Comparison of ENCODE assay signal across 8 cellular contexts in genomic region chr10:87863102-87863943, GRCh38. TPM values are rescaled to one million over a fixed set of nuclear protein-coding genes. Genes with fewer than 3 reads are reported as not detected.
A peak's percentile ranks its signal among the peaks of the same experiment; 100 is the strongest.
DNase-seq lines count a peak whose midpoint lies in the region; ATAC-seq, FAIRE-seq and TF ChIP-seq lines count a peak whose summit lies in the region.

TSS of gene KLLN (minus strand) at chr10:87863533. CDS start at chr10:87862487, 1,046 bp downstream.
TSS of gene PTEN (plus strand) at chr10:87863625. CDS start at chr10:87864470, 845 bp downstream.

- TF ChIP-seq CTCF in keratinocyte (optimal IDR thresholded peaks at IDR 0.05 in 1 of 3, IDR thresholded peaks at IDR 0.05 in 1 of 3, conservative IDR thresholded peaks at IDR 0.05 in 1 of 3; ENCODE audit: extremely low read depth in 1 of 3, insufficient read depth in 2 of 3, low read length in 3 of 3): no peak

- ATAC-seq in GM18861 (IDR thresholded peaks at IDR 0.05; ENCODE audit: unreplicated experiment): peak; percentile 30
- ATAC-seq in HG03108 (IDR thresholded peaks at IDR 0.05; ENCODE audit: unreplicated experiment): peak; percentile 35
- peak; percentile 49 to 51 for ATAC-seq in activated CD4-positive, CD25-positive, alpha-beta regulatory T cell treated with anti-CD3 and anti-CD28 coated beads, Interleukin-2, amount 50 U/mL, for 24 hours

- H3K4me2 ChIP-seq in keratinocyte (ENCODE audit: control insufficient read depth, extremely low read depth, insufficient read depth, low read depth, low read length): peak within 1 kb of the TSS; percentile 99

- DNase-seq in A172 (ENCODE audit: low spot score): peak; percentile 77
- DNase-seq in NCI-H2227 treated with DMSO at 0.1 percent for 48 hours (lab: John Stamatoyannopoulos, UW): peak; percentile 86
- DNase-seq in central memory CD4-positive, alpha-beta T cell: peak; percentile 80
- no peak for DNase-seq in keratinocyte (ENCODE audit: low read depth, low spot score)
- peak; percentile 73 to 74 for DNase-seq in stimulated activated CD4-positive, alpha-beta T cell treated with anti-CD3 and anti-CD28 coated beads, Interleukin-12 subunit alpha, Interleukin-12 subunit beta, amount 100 ng/mL, for 24 hours (ENCODE audit: low read depth in 2 of 2)

- H4K20me1 ChIP-seq in keratinocyte (ENCODE audit: control insufficient read depth, extremely low read depth, insufficient read depth, low read length): peaks cover 6% of the 10 kb centered on the region

- dilution Hi-C loops in keratinocyte (cut with MboI; ENCODE audit: extremely low pct_ligation_motif_present, low sequenced_read_pairs): no loop called here

- peak within 1 kb of the TSS; percentile 86 for H3K9ac ChIP-seq in keratinocyte (ENCODE audit: control insufficient read depth, extremely low read depth, insufficient read depth, low read length)

- FAIRE-seq in keratinocyte (lab: Jason Lieb, UNC): no peak

- peak within 1 kb of the TSS; percentile 72 for H2AFZ ChIP-seq in keratinocyte (ENCODE audit: control insufficient read depth, low read length)

- H3K4me3 ChIP-seq in keratinocyte (ENCODE audit: control insufficient read depth in 2 of 3, extremely low read depth in 1 of 3, insufficient read depth in 2 of 3, low read depth in 1 of 3, low read length in 3 of 3): peak within 1 kb of the TSS; percentile 69 to 97 (median 78)

- H3K9me3 ChIP-seq in keratinocyte (ENCODE audit: control insufficient read depth, low read depth, low read length): no peaks in the 10 kb centered on the region

- no peaks in the 10 kb centered on the region for H3K36me3 ChIP-seq in keratinocyte (ENCODE audit: control insufficient read depth in 2 of 2, extremely low read depth in 1 of 2, insufficient read depth in 2 of 2, low read length in 2 of 2)

- no peaks in the 10 kb centered on the region for H3K9me1 ChIP-seq in keratinocyte (ENCODE audit: control insufficient read depth, extremely low read depth, insufficient read depth, low read length)

- H3K79me2 ChIP-seq in keratinocyte (ENCODE audit: control insufficient read depth, insufficient read depth, low read length): peaks cover 43% of the 10 kb centered on the region

- peaks cover 17% of the 10 kb centered on the region for H3K4me1 ChIP-seq in keratinocyte (ENCODE audit: control insufficient read depth, extremely low read depth, insufficient read depth, low read length)

- H3K27ac ChIP-seq in keratinocyte (ENCODE audit: control insufficient read depth, insufficient read depth, low read length): peak within 1 kb of the TSS; percentile 88

- no peaks in the 10 kb centered on the region for H3K27me3 ChIP-seq in keratinocyte (ENCODE audit: control insufficient read depth, extremely low read depth, insufficient read depth, low read length)

RNA-seq across cellular contexts. Expression of gene KLLN, which starts in this region (rescaled TPM):
- total RNA-seq in A172 (2014; rRNA removed; shearing (Covaris generic)): 0.41 and 0.43 TPM in 2 replicates
- 0.10 to 0.31 TPM (median 0.16 TPM) in 3 replicates for polyA plus RNA-seq in keratinocyte
- polyA plus RNA-seq in keratinocyte (2011; ENCODE audit: low read depth): 0.12 TPM
- polyA plus RNA-seq in keratinocyte (2011; cell fraction: cytosol; rRNA removed): 0.17 and 0.22 TPM in 2 replicates
- 0.16 and 0.17 TPM in 2 replicates for polyA plus RNA-seq in keratinocyte (2011; cell fraction: nucleus; rRNA removed)
- 0.13 and 0.25 TPM in 2 replicates for polyA plus RNA-seq in keratinocyte (2012; ENCODE audit: low replicate concordance)
- polyA minus RNA-seq in keratinocyte: 0.10 to 0.35 TPM (median 0.26 TPM) in 3 replicates
- 0.58 TPM for polyA minus RNA-seq in keratinocyte (2011; cell fraction: cytosol; rRNA and poly(A)+ RNA removed)
- 0.16 and 0.32 TPM in 2 replicates for polyA minus RNA-seq in keratinocyte (2011; cell fraction: nucleus; rRNA and poly(A)+ RNA removed)

RNA-seq across cellular contexts. Expression of gene PTEN, which starts in this region (rescaled TPM):
- total RNA-seq in A172 (2014; rRNA removed; shearing (Covaris generic)): 11.3 and 11.6 TPM in 2 replicates
- polyA plus RNA-seq in keratinocyte: 11.7 to 39.4 TPM (median 23.8 TPM) in 3 replicates
- 134 TPM for polyA plus RNA-seq in keratinocyte (2011; ENCODE audit: low read depth)
- polyA plus RNA-seq in keratinocyte (2011; cell fraction: cytosol; rRNA removed): 14.0 and 23.4 TPM in 2 replicates
- 11.7 and 16.1 TPM in 2 replicates for polyA plus RNA-seq in keratinocyte (2011; cell fraction: nucleus; rRNA removed)
- polyA plus RNA-seq in keratinocyte (2012; ENCODE audit: low replicate concordance): 26.8 and 38.1 TPM in 2 replicates
- 11.7 to 85.4 TPM (median 37.7 TPM) in 3 replicates for polyA minus RNA-seq in keratinocyte
- 33.4 TPM for polyA minus RNA-seq in keratinocyte (2011; cell fraction: cytosol; rRNA and poly(A)+ RNA removed)
- 40.6 and 51.3 TPM in 2 replicates for polyA minus RNA-seq in keratinocyte (2011; cell fraction: nucleus; rRNA and poly(A)+ RNA removed)
